In genomic region chr4:7638984-7639789, GRCh38 we compare ENCODE assay signal across 1 cellular context.
TF ChIP-seq lines count a peak whose summit lies in the region.

No MANE protein-coding gene starts in this region.

TF ChIP-seq in HepG2, 621 proteins besides CTCF, POLR2A, EP300 and RAD21 (continued from another document and continues in another):
- TF ChIP-seq HNF1B (CRISPR knock-in tag; IDR thresholded peaks at IDR 0.05) (no peak), ZNF350 (CRISPR knock-in tag; IDR thresholded peaks at IDR 0.05; ENCODE audit: borderline replicate concordance, low read depth) (no peak), JUN (CRISPR knock-in tag; IDR thresholded peaks at IDR 0.05) (no peak), ATF5 (CRISPR knock-in tag; IDR thresholded peaks at IDR 0.05; ENCODE audit: low read depth) (no peak), NAIF1 (CRISPR knock-in tag; IDR thresholded peaks at IDR 0.05; ENCODE audit: borderline replicate concordance) (no peak), E2F1 (CRISPR knock-in tag; IDR thresholded peaks at IDR 0.05) (no peak), PHF20 (CRISPR knock-in tag; IDR thresholded peaks at IDR 0.05) (no peak), ZNF275 (CRISPR knock-in tag; IDR thresholded peaks at IDR 0.05; ENCODE audit: borderline replicate concordance) (no peak), MIER2 (CRISPR knock-in tag; IDR thresholded peaks at IDR 0.05) (0 out of 2 replicates have a peak, but pooled peaks have one; percentile 8), STAT5B (CRISPR knock-in tag; IDR thresholded peaks at IDR 0.05) (no peak), ZNF547 (CRISPR knock-in tag; IDR thresholded peaks at IDR 0.05) (no peak), ZSCAN9 (CRISPR knock-in tag; IDR thresholded peaks at IDR 0.05; ENCODE audit: borderline replicate concordance) (no peak), THYN1 (CRISPR knock-in tag; IDR thresholded peaks at IDR 0.05; ENCODE audit: borderline replicate concordance, low read depth) (no peak), HNRNPH1 (optimal IDR thresholded peaks at IDR 0.05; ENCODE audit: low read depth, low read length) (no peak), USF2 (IDR thresholded peaks at IDR 0.05; ENCODE audit: low read depth, low read length) (no peak), USF2 (CRISPR knock-in tag; IDR thresholded peaks at IDR 0.05; ENCODE audit: borderline replicate concordance) (no peak), ZNF784 (CRISPR knock-in tag; IDR thresholded peaks at IDR 0.05; ENCODE audit: borderline replicate concordance) (no peak), JUND (CRISPR knock-in tag; IDR thresholded peaks at IDR 0.05) (no peak), TBX3 (IDR thresholded peaks at IDR 0.05; ENCODE audit: borderline replicate concordance) (no peak), ATM (IDR thresholded peaks at IDR 0.05; ENCODE audit: borderline replicate concordance) (no peak), ZFP41 (CRISPR knock-in tag; IDR thresholded peaks at IDR 0.05; ENCODE audit: borderline replicate concordance) (no peak), NFIC (IDR thresholded peaks at IDR 0.05; ENCODE audit: low read length) (no peak), SNRNP70 (IDR thresholded peaks at IDR 0.05; ENCODE audit: low read depth, low read length) (no peak), HIC2 (CRISPR knock-in tag; IDR thresholded peaks at IDR 0.05; ENCODE audit: low read depth) (peak; percentile 49; the same call in 1 of the 2 replicates), ZFP36L1 (CRISPR knock-in tag; IDR thresholded peaks at IDR 0.05) (no peak), NRL (CRISPR knock-in tag; IDR thresholded peaks at IDR 0.05; ENCODE audit: borderline replicate concordance) (no peak), ZNF414 (CRISPR knock-in tag; IDR thresholded peaks at IDR 0.05) (no peak), MXD4 (CRISPR knock-in tag; IDR thresholded peaks at IDR 0.05) (no peak), HDAC1 (CRISPR knock-in tag; IDR thresholded peaks at IDR 0.05) (peak; percentile 20; the same call in 1 of the 2 replicates), ZFP1 (CRISPR knock-in tag; IDR thresholded peaks at IDR 0.05) (no peak), RCOR2 (CRISPR knock-in tag; IDR thresholded peaks at IDR 0.05) (no peak), ZNF737 (CRISPR knock-in tag; IDR thresholded peaks at IDR 0.05; ENCODE audit: borderline replicate concordance) (no peak), NFE2L2 (IDR thresholded peaks at IDR 0.05; ENCODE audit: low read length) (no peak), ZNF124 (CRISPR knock-in tag; IDR thresholded peaks at IDR 0.05) (no peak), FOXO4 (CRISPR knock-in tag; conservative IDR thresholded peaks at IDR 0.05) (no peak), SNAI1 (CRISPR knock-in tag; IDR thresholded peaks at IDR 0.05; ENCODE audit: borderline replicate concordance) (no peak), ZNF235 (CRISPR knock-in tag; IDR thresholded peaks at IDR 0.05; ENCODE audit: borderline replicate concordance) (no peak), FOSL2 (CRISPR knock-in tag; IDR thresholded peaks at IDR 0.05) (peak; percentile 39; the same call in 1 of the 2 replicates), CBX5 (CRISPR knock-in tag; IDR thresholded peaks at IDR 0.05; ENCODE audit: borderline replicate concordance) (no peak), ZFP37 (CRISPR knock-in tag; IDR thresholded peaks at IDR 0.05; ENCODE audit: borderline replicate concordance) (no peak), SRF (IDR thresholded peaks at IDR 0.05; ENCODE audit: low read depth, low read length) (0 out of 2 replicates have a peak, but pooled peaks have one; percentile 26), THAP11 (CRISPR knock-in tag; IDR thresholded peaks at IDR 0.05) (0 out of 2 replicates have a peak, but pooled peaks have one; percentile 22), TBL1XR1 (IDR thresholded peaks at IDR 0.05; ENCODE audit: borderline replicate concordance, low read length, partially characterized antibody) (no peak), PPARG (CRISPR knock-in tag; conservative IDR thresholded peaks at IDR 0.05) (no peak), FOSL1 (CRISPR knock-in tag; IDR thresholded peaks at IDR 0.05; ENCODE audit: borderline replicate concordance) (no peak), TSC22D2 (CRISPR knock-in tag; IDR thresholded peaks at IDR 0.05; ENCODE audit: borderline replicate concordance) (no peak), FOXP4 (CRISPR knock-in tag; IDR thresholded peaks at IDR 0.05) (peak; percentile 28; the same call in 1 of the 2 replicates), ZNF672 (CRISPR knock-in tag; IDR thresholded peaks at IDR 0.05) (no peak), YEATS4 (CRISPR knock-in tag; IDR thresholded peaks at IDR 0.05; ENCODE audit: borderline replicate concordance) (no peak), GZF1 (CRISPR knock-in tag; IDR thresholded peaks at IDR 0.05) (no peak), SP1 (IDR thresholded peaks at IDR 0.05) (no peak), SP1 (CRISPR knock-in tag; IDR thresholded peaks at IDR 0.05) (no peak), RNF2 (conservative IDR thresholded peaks at IDR 0.05; ENCODE audit: low read depth) (no peak), ZNF629 (CRISPR knock-in tag; conservative IDR thresholded peaks at IDR 0.05) (peak; percentile 47; the same call in 1 of the 2 replicates), MTA3 (CRISPR knock-in tag; IDR thresholded peaks at IDR 0.05) (no peak), ZNF280B (CRISPR knock-in tag; IDR thresholded peaks at IDR 0.05; ENCODE audit: borderline replicate concordance) (no peak), FOXJ3 (CRISPR knock-in tag; IDR thresholded peaks at IDR 0.05; ENCODE audit: borderline replicate concordance) (no peak), MAZ (IDR thresholded peaks at IDR 0.05; ENCODE audit: borderline replicate concordance, low read depth, low read length) (0 out of 2 replicates have a peak, but pooled peaks have one; percentile 50), MAZ (CRISPR knock-in tag; IDR thresholded peaks at IDR 0.05; ENCODE audit: low read depth) (no peak), POLR2AphosphoS2 (IDR thresholded peaks at IDR 0.05; ENCODE audit: low read depth, low read length) (no peak), HIVEP1 (CRISPR knock-in tag; IDR thresholded peaks at IDR 0.05) (no peak)
